ENCODE assay signal across 8 cellular contexts in genomic region chr9:35611230-35611797, GRCh38. TPM values are rescaled to one million over a fixed set of nuclear protein-coding genes. Genes with fewer than 3 reads are reported as not detected.
DNase-seq lines count a peak whose midpoint lies in the region; TF ChIP-seq lines count a peak whose summit lies in the region.

No MANE protein-coding gene starts in this region.

- WGBS in lower leg skin, 2 donors = 18 to 19% methylated on average over 8 of the region's 8 CpGs

- TF ChIP-seq CTCF in KMS-11 (conservative IDR thresholded peaks at IDR 0.05; ENCODE audit: low read depth, low read length) = peak; percentile 45
- peak; percentile 85 for TF ChIP-seq CTCF in WERI-Rb-1 (IDR thresholded peaks at IDR 0.05; ENCODE audit: low read depth, low read length)
- TF ChIP-seq CTCF in choroid plexus epithelial cell (conservative IDR thresholded peaks at IDR 0.05; ENCODE audit: low read depth, low read length) = peak; percentile 83
- no peak for TF ChIP-seq CTCF in lower leg skin (IDR thresholded peaks at IDR 0.05)

- DNase-seq in NCI-H2081 (lab: John Stamatoyannopoulos, UW) (peak; percentile 11 to 28), NCI-H2081 treated with DMSO at 0.1 percent for 48 hours (lab: John Stamatoyannopoulos, UW) (no peak), WERI-Rb-1 (peak; percentile 55), choroid plexus epithelial cell (ENCODE audit: low read depth) (peak; percentile 65), lung microvascular endothelial cell (ENCODE audit: low read depth in 2 of 2) (peak; percentile 40 to 51), lower leg skin (ENCODE audit: low spot score in 2 of 2) (no peak)
- peak; percentile 10 to 51 (median 28) for DNase-seq in stimulated activated naive CD4-positive, alpha-beta T cell (lab: John Stamatoyannopoulos, UW)

- intact Hi-C loops in lower leg skin (cut with DNase I; ENCODE audit: low total_unique reads) = no loop called here

- no peaks in the 10 kb centered on the region for H3K27me3 ChIP-seq in KMS-11 (ENCODE audit: insufficient read depth, low read depth)
- H3K27me3 ChIP-seq in WERI-Rb-1 (ENCODE audit: insufficient read depth, low read depth, severe bottlenecking) = no peaks in the 10 kb centered on the region

- no peak overlapping the region for H3K27ac ChIP-seq in KMS-11
- H3K27ac ChIP-seq in WERI-Rb-1 = no peak overlapping the region

- no peaks in the 10 kb centered on the region for H3K79me2 ChIP-seq in KMS-11 (ENCODE audit: insufficient read depth, low read depth)

- H3K4me1 ChIP-seq in KMS-11 (ENCODE audit: low read depth, poor library complexity, severe bottlenecking) = peaks cover 12% of the 10 kb centered on the region

- no peak overlapping the region for H3K9ac ChIP-seq in KMS-11

- H3K9me3 ChIP-seq in WERI-Rb-1 (ENCODE audit: severe bottlenecking) = no peaks in the 10 kb centered on the region

- H2AFZ ChIP-seq in KMS-11 (ENCODE audit: low read depth) = no peak overlapping the region

- H3K4me3 ChIP-seq in KMS-11 (IDR thresholded peaks at IDR 0.05; ENCODE audit: insufficient read depth, low read depth, low read length) = no peak overlapping the region
- H3K4me3 ChIP-seq in WERI-Rb-1 (ENCODE audit: low read depth, low read length) = no peak overlapping the region
- no peak overlapping the region for H3K4me3 ChIP-seq in choroid plexus epithelial cell (ENCODE audit: low read depth, low read length)
- no peak overlapping the region for H3K4me3 ChIP-seq in lower leg skin (ENCODE audit: low read depth, poor library complexity, severe bottlenecking)

- no peak for TF ChIP-seq POLR2A in lower leg skin (IDR thresholded peaks at IDR 0.05)

- H3K36me3 ChIP-seq in KMS-11 (ENCODE audit: insufficient read depth) (no peaks in the 10 kb centered on the region), WERI-Rb-1 (peaks cover 39% of the 10 kb centered on the region)

- no peak overlapping the region for H3K4me2 ChIP-seq in KMS-11

- H4K20me1 ChIP-seq in KMS-11 (ENCODE audit: insufficient read depth) = no peaks in the 10 kb centered on the region

RNA-seq across cellular contexts. Expression of gene TESK1, which starts 6.3 kb away (rescaled TPM):
- total RNA-seq in lung microvascular endothelial cell = 2.8 and 6.3 TPM in 2 replicates
- total RNA-seq in lower leg skin = 10 to 100 TPM; 20.8 to 43.5 (median 33.0) TPM

RNA-seq across cellular contexts. Expression of gene CD72, which starts 6.9 kb away (rescaled TPM):
- total RNA-seq in lung microvascular endothelial cell (under 0.01 TPM in 1 of 2 replicates, not detected in the other), lower leg skin (1 to 10 TPM; 1.2 to 5.6 (median 2.0) TPM)

RNA-seq across cellular contexts. Expression of gene SIT1, which starts 39.4 kb away (rescaled TPM):
- total RNA-seq in lung microvascular endothelial cell = not detected in 2 replicates
- not detected for total RNA-seq in lower leg skin

RNA-seq across cellular contexts. Expression of gene RMRP, which starts 46.5 kb away (rescaled TPM):
- total RNA-seq in lung microvascular endothelial cell (215,777 and 328,792 TPM in 2 replicates), lower leg skin (over 10,000 TPM in 1 of 4 donors, 1,000 to 10,000 TPM in 3; 1,358 to 15,269 (median 4,926) TPM)

RNA-seq across cellular contexts. Expression of gene CCDC107, which starts 46.8 kb away (rescaled TPM):
- total RNA-seq in lung microvascular endothelial cell (10.9 and 16.9 TPM in 2 replicates), lower leg skin (10 to 100 TPM; 15.1 to 30.5 (median 21.2) TPM)

Comparison
In these comparisons a context has a peak if more than half of its experiments do, and no peak if none do; other contexts are left out.
1. DNase-seq: peak in NCI-H2081 (2 of 2), WERI-Rb-1 (single experiment), choroid plexus epithelial cell (single experiment), lung microvascular endothelial cell (2 of 2) and stimulated activated naive CD4-positive, alpha-beta T cell (6 of 6); none in NCI-H2081 treated with DMSO at 0.1 percent for 48 hours (single experiment) and lower leg skin (0 of 2).
2. CTCF ChIP-seq: peak in KMS-11 (single experiment), WERI-Rb-1 (single experiment) and choroid plexus epithelial cell (single experiment); none in lower leg skin (0 of 3).